Comparison of ENCODE assay signal across 16 cellular contexts in the genomic region with DNA sequence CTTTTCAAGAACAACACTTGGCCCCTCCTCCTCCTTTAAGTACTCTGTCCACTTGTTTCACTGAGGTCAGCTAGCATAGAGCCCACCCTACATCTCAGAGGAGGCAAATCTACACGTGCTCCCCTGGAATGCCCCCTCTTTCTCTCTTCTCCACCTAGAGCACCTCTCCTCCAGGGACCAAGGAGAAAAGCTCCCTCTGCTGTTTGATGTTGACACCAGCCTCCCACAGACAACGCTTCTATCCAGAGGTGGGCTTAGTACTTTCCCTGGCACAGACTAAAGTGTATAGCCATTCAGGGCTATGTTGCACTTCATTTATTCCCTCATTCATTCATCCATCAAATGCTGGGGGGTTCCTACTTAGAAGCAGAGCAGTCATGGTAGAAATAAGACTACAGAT.
DNase-seq lines count a peak whose midpoint lies in the region; ATAC-seq, FAIRE-seq and TF ChIP-seq lines count a peak whose summit lies in the region.
"Had no signal": no experiment of that assay in that cellular context is flagged by ENCODE, and none has a peak within 500 bp of the region (broad histone marks: within the 10 kb centered on the region; RNA-seq: fewer than 3 reads in every experiment).

No MANE protein-coding gene starts in this region.

- no TSS peak for BruUV-seq in K562 (replicated peaks; lab: Mats Ljungman, UMichigan)

- no peak overlapping the region for H3K4me2 ChIP-seq in K562 (ENCODE audit: insufficient read depth, low read length)

- H3K9me3 Mint-ChIP-seq in progenitor cell of endocrine pancreas (ENCODE audit: low read depth): no peaks in the 10 kb centered on the region
- no peaks in the 10 kb centered on the region for H3K9me3 Mint-ChIP-seq in activated CD8-positive, alpha-beta T cell treated with anti-CD3 and anti-CD28 coated beads, Interleukin-2, amount 10 ng/mL, durations not matched to agents 7 days and 5 days (ENCODE audit: insufficient read depth)
- H3K9me3 Mint-ChIP-seq: activated T-helper 2 cell treated with anti-CD3 and anti-CD28 coated beads, Interferon-gamma antibody, Interleukin-2, Interleukin-4, amounts not matched to agents 10 μg/mL and 5 μg/mL and 100 μg/mL, durations not matched to agents 14 hours and 24 hours and 36 hours; naive B cell had no signal

- no peak; a peak in 1 of 4 replicates for TF ChIP-seq RAD21 in K562 (CRISPR knock-in tag; conservative IDR thresholded peaks at IDR 0.05 in 1 of 2, IDR thresholded peaks at IDR 0.05 in 1 of 2)

- ATAC-seq in K562 (peak; percentile 65; the same call in 2 of the 3 replicates), HG03460 (IDR thresholded peaks at IDR 0.05; ENCODE audit: unreplicated experiment) (no peak)
- ATAC-seq in activated CD8-positive, alpha-beta T cell treated with anti-CD3 and anti-CD28 coated beads, Interleukin-2, amount 10 ng/mL, durations not matched to agents 7 days and 5 days: no peak

- DNase-seq in NCI-H748 treated with DMSO at 0.1 percent for 48 hours (lab: John Stamatoyannopoulos, UW) (peak; percentile 3), NCI-H748 (lab: John Stamatoyannopoulos, UW; ENCODE audit: unreplicated experiment) (no peak), LNCaP clone FGC (ENCODE audit: low read depth) (no peak), K562 (ENCODE audit: extremely low read depth in 1 of 4, low spot score in 3 of 4) (peak in 1 of 4 experiments; percentile 5), progenitor cell of endocrine pancreas (ENCODE audit: low spot score, unreplicated experiment) (no peak), posterior cingulate gyrus (no peak)
- DNase-seq in activated CD8-positive, alpha-beta T cell treated with anti-CD3 and anti-CD28 coated beads, Interleukin-2, amount 10 ng/mL, durations not matched to agents 7 days and 5 days: no peak
- DNase-seq: activated CD4-positive, alpha-beta T cell treated with anti-CD3 and anti-CD28 coated beads, Interleukin-2, amount 50 U/mL, for 1 hour; caudate nucleus; KG1; naive B cell; NCI-H510A; SW 1271 had no signal

- 0% methylated on average over 2 of the region's 2 CpGs for WGBS in K562 (ENCODE audit: insufficient coverage, low coverage, missing lambda C conversion rate)

- H3K27me3 ChIP-seq in K562 (ENCODE audit: control insufficient read depth in 2 of 2, insufficient read depth in 2 of 2, low read length in 2 of 2): no peaks in the 10 kb centered on the region

- POLR2A ChIA-PET in K562 (lab: Yijun Ruan, JAX): no interaction called here
- POLR2A ChIA-PET in activated CD8-positive, alpha-beta T cell treated with anti-CD3 and anti-CD28 coated beads, Interleukin-2, amount 10 ng/mL, durations not matched to agents 7 days and 5 days (lab: Charles Lee): no interaction called here

- H3K79me2 ChIP-seq in K562 (ENCODE audit: control insufficient read depth, insufficient read depth, low read length): no peaks in the 10 kb centered on the region

- no peak overlapping the region for H3K4me3 Mint-ChIP-seq in progenitor cell of endocrine pancreas (ENCODE audit: low read depth)
- no peak overlapping the region for H3K4me3 Mint-ChIP-seq in activated CD8-positive, alpha-beta T cell treated with anti-CD3 and anti-CD28 coated beads, Interleukin-2, amount 10 ng/mL, durations not matched to agents 7 days and 5 days
- H3K4me3 Mint-ChIP-seq: naive B cell had no signal

- H3K9me1 ChIP-seq in K562 (ENCODE audit: control insufficient read depth, insufficient read depth, low read length): no peaks in the 10 kb centered on the region

- H3K27ac Mint-ChIP-seq in progenitor cell of endocrine pancreas: peak overlapping the region; percentile 56
- no peak overlapping the region for H3K27ac Mint-ChIP-seq in activated CD8-positive, alpha-beta T cell treated with anti-CD3 and anti-CD28 coated beads, Interleukin-2, amount 10 ng/mL, durations not matched to agents 7 days and 5 days
- H3K27ac Mint-ChIP-seq: activated T-helper 2 cell treated with anti-CD3 and anti-CD28 coated beads, Interferon-gamma antibody, Interleukin-2, Interleukin-4, amounts not matched to agents 10 μg/mL and 5 μg/mL and 100 μg/mL, durations not matched to agents 14 hours and 24 hours and 36 hours; naive B cell had no signal

- peak; percentile 25; the same call in 1 of the 2 replicates for TF ChIP-seq CTCF in LNCaP clone FGC (IDR thresholded peaks at IDR 0.05; ENCODE audit: control insufficient read depth, extremely low read depth, insufficient read depth)
- TF ChIP-seq CTCF in K562 (IDR thresholded peaks at IDR 0.05 in 2 of 3, conservative IDR thresholded peaks at IDR 0.05 in 1 of 3; ENCODE audit: insufficient read depth in 2 of 3, low read depth in 1 of 3, low read length in 3 of 3): peak; percentile 23 to 24 (median 24); a peak in 3 of 6 replicates
- no peak for TF ChIP-seq CTCF in progenitor cell of endocrine pancreas (IDR thresholded peaks at IDR 0.05; ENCODE audit: unreplicated experiment)

- H3K9ac ChIP-seq in K562 (ENCODE audit: insufficient read depth in 1 of 2, low read depth in 2 of 2, low read length in 2 of 2): no peak overlapping the region

- CTCF ChIA-PET in K562 (lab: Yijun Ruan, JAX; ENCODE audit: low intra/inter-chr PET ratio): no interaction called here
- CTCF ChIA-PET in activated CD8-positive, alpha-beta T cell treated with anti-CD3 and anti-CD28 coated beads, Interleukin-2, amount 10 ng/mL, durations not matched to agents 7 days and 5 days (lab: Charles Lee): no interaction called here

- H2AFZ ChIP-seq in K562 (ENCODE audit: low read depth, low read length): no peak overlapping the region

- in situ Hi-C loops in K562 (cut with MboI): no loop called here

- intact Hi-C loops in K562 (cut with micrococcal nuclease) (loop anchor here (10.0 kb wide), 1 partner anchor 119 kb away; no protein-coding TSS in a partner anchor), posterior cingulate gyrus (cut with DNase I) (no loop called here)

- no peaks in the 10 kb centered on the region for H4K20me1 ChIP-seq in K562 (replicated peaks; ENCODE audit: control insufficient read depth, insufficient read depth, low read length)

- TF ChIP-seq POLR2A in K562 (conservative IDR thresholded peaks at IDR 0.05): no peak

- no peak for TF ChIP-seq EP300 in K562 (IDR thresholded peaks at IDR 0.05; ENCODE audit: low read length)

- H3K9me3 ChIP-seq in K562 (replicated peaks; ENCODE audit: control insufficient read depth, insufficient read depth, low read depth, low read length): no peaks in the 10 kb centered on the region
- H3K9me3 ChIP-seq: thoracic aorta had no signal

- no peak for FAIRE-seq in K562 (lab: Jason Lieb, UNC)

- no peaks in the 10 kb centered on the region for H3K36me3 ChIP-seq in K562 (ENCODE audit: control insufficient read depth, insufficient read depth, low read length)
- H3K36me3 ChIP-seq: thoracic aorta had no signal

- no peak overlapping the region for H3K27ac ChIP-seq in K562 (ENCODE audit: extremely low read depth, low read depth, low read length)
- H3K27ac ChIP-seq: thoracic aorta had no signal

- H3K4me3 ChIP-seq in LNCaP clone FGC (ENCODE audit: low read depth, low read length): no peak overlapping the region
- no peak overlapping the region for H3K4me3 ChIP-seq in K562
- H3K4me3 ChIP-seq: thoracic aorta had no signal

- no peaks in the 10 kb centered on the region for H3K36me3 Mint-ChIP-seq in progenitor cell of endocrine pancreas (ENCODE audit: insufficient read depth)
- no peaks in the 10 kb centered on the region for H3K36me3 Mint-ChIP-seq in activated CD8-positive, alpha-beta T cell treated with anti-CD3 and anti-CD28 coated beads, Interleukin-2, amount 10 ng/mL, durations not matched to agents 7 days and 5 days (ENCODE audit: low read depth)
- H3K36me3 Mint-ChIP-seq: naive B cell had no signal

- no peaks in the 10 kb centered on the region; a peak in 3 of 5 replicates for H3K4me1 ChIP-seq in K562 (replicated peaks in 1 of 2; ENCODE audit: control insufficient read depth in 2 of 2, insufficient read depth in 2 of 2, low read length in 2 of 2)

- H3K4me1 Mint-ChIP-seq in progenitor cell of endocrine pancreas (ENCODE audit: low read depth): no peaks in the 10 kb centered on the region
- no peaks in the 10 kb centered on the region for H3K4me1 Mint-ChIP-seq in activated CD8-positive, alpha-beta T cell treated with anti-CD3 and anti-CD28 coated beads, Interleukin-2, amount 10 ng/mL, durations not matched to agents 7 days and 5 days (ENCODE audit: low read depth)
- H3K4me1 Mint-ChIP-seq: naive B cell had no signal

- H3K27me3 Mint-ChIP-seq in progenitor cell of endocrine pancreas: peaks cover 32% of the 10 kb centered on the region
- no peaks in the 10 kb centered on the region for H3K27me3 Mint-ChIP-seq in activated CD8-positive, alpha-beta T cell treated with anti-CD3 and anti-CD28 coated beads, Interleukin-2, amount 10 ng/mL, durations not matched to agents 7 days and 5 days (ENCODE audit: low read depth)

TF ChIP-seq in K562, 482 proteins besides CTCF, POLR2A, EP300 and RAD21 (continues in another document):
- TF ChIP-seq DDX20 (tag; IDR thresholded peaks at IDR 0.05; ENCODE audit: low read depth) (no peak), ZNF184 (CRISPR knock-in tag; IDR thresholded peaks at IDR 0.05) (no peak), NFATC3 (IDR thresholded peaks at IDR 0.05) (no peak), ZNF764 (CRISPR knock-in tag; IDR thresholded peaks at IDR 0.05; ENCODE audit: low read depth) (no peak), ZFP1 (CRISPR knock-in tag; IDR thresholded peaks at IDR 0.05) (no peak), KDM4B (IDR thresholded peaks at IDR 0.05; ENCODE audit: borderline replicate concordance in 2 of 2, low read depth in 1 of 2) (no peak), ZNF384 (IDR thresholded peaks at IDR 0.05; ENCODE audit: low read depth, low read length) (no peak)
